9 cellular contexts compared by ENCODE assay signal in genomic region chr2:240558229-240558885, GRCh38. TPM values are rescaled to one million over a fixed set of nuclear protein-coding genes. Genes with fewer than 3 reads are reported as not detected.
DNase-seq lines count a peak whose midpoint lies in the region; ATAC-seq and TF ChIP-seq lines count a peak whose summit lies in the region.
"Had no signal": no experiment of that assay in that cellular context is flagged by ENCODE, and none has a peak within 500 bp of the region (broad histone marks: within the 10 kb centered on the region; RNA-seq: fewer than 3 reads in every experiment).

No MANE protein-coding gene starts in this region.

- H3K27ac ChIP-seq in cardiac muscle cell: no peak overlapping the region
- H3K27ac ChIP-seq in left lung: no peak overlapping the region
- H3K27ac ChIP-seq in tibial nerve: peak overlapping the region in 1 of 4 donors; percentile 46

- no peak for TF ChIP-seq POLR2A in tibial nerve (IDR thresholded peaks at IDR 0.05)

- no peaks in the 10 kb centered on the region for H3K9me3 Mint-ChIP-seq in activated naive CD8-positive, alpha-beta T cell treated with anti-CD3 and anti-CD28 coated beads, Interleukin-2, amount 50 U/mL, for 24 hours

- TF ChIP-seq CTCF in cardiac muscle cell (IDR thresholded peaks at IDR 0.05; ENCODE audit: low read depth, low read length): no peak
- TF ChIP-seq CTCF in left lung (IDR thresholded peaks at IDR 0.05): no peak
- TF ChIP-seq CTCF in tibial nerve (IDR thresholded peaks at IDR 0.05): no peak

- no peaks in the 10 kb centered on the region for H3K27me3 Mint-ChIP-seq in activated naive CD8-positive, alpha-beta T cell treated with anti-CD3 and anti-CD28 coated beads, Interleukin-2, amount 50 U/mL, for 24 hours

- H3K36me3 ChIP-seq in cardiac muscle cell (no peaks in the 10 kb centered on the region), left lung (peaks cover 0 to 1% of the 10 kb centered on the region in 2 donors), tibial nerve (peaks cover 0 to 19% (median 0%) of the 10 kb centered on the region in 3 donors)

- peaks cover 37% of the 10 kb centered on the region for H3K36me3 Mint-ChIP-seq in activated naive CD8-positive, alpha-beta T cell treated with anti-CD3 and anti-CD28 coated beads, Interleukin-2, amount 50 U/mL, for 24 hours (ENCODE audit: low read depth)

- ATAC-seq in left ventricle myocardium superior (no peak), left lung (no peak), GM18867 (IDR thresholded peaks at IDR 0.05; ENCODE audit: unreplicated experiment) (no peak), GM19452 (IDR thresholded peaks at IDR 0.05; ENCODE audit: unreplicated experiment) (no peak)
- no peak for ATAC-seq in activated naive CD8-positive, alpha-beta T cell treated with anti-CD3 and anti-CD28 coated beads, Interleukin-2, amount 50 U/mL, for 24 hours

- no peaks in the 10 kb centered on the region for H3K27me3 ChIP-seq in cardiac muscle cell
- H3K27me3 ChIP-seq in left lung: peaks cover 0 to 6% of the 10 kb centered on the region in 2 donors
- no peaks in the 10 kb centered on the region for H3K27me3 ChIP-seq in tibial nerve

- peak overlapping the region; percentile 86 for H3K4me3 Mint-ChIP-seq in activated naive CD8-positive, alpha-beta T cell treated with anti-CD3 and anti-CD28 coated beads, Interleukin-2, amount 50 U/mL, for 24 hours

- no peak for TF ChIP-seq EP300 in tibial nerve (IDR thresholded peaks at IDR 0.05)

- no peak for DNase-seq in cardiac muscle cell (ENCODE audit: low read depth in 1 of 2, low spot score in 1 of 2)
- DNase-seq in left ventricle myocardium superior: no peak
- no peak for DNase-seq in activated naive CD8-positive, alpha-beta T cell treated with anti-CD3 and anti-CD28 coated beads, Interleukin-2, amount 50 U/mL, for 24 hours
- DNase-seq in left lung: peak in 1 of 2 donors; percentile 51
- DNase-seq in tibial nerve (ENCODE audit: low spot score in 2 of 2): no peak
- DNase-seq in activated CD4-positive, alpha-beta T cell treated with anti-CD3 and anti-CD28 coated beads for 4 hours: no peak
- DNase-seq: NCI-H510A had no signal

- intact Hi-C loops in left ventricle myocardium superior (cut with micrococcal nuclease) (no loop called here), left lung (cut with DNase I) (no loop called here)

- H3K9me3 ChIP-seq in cardiac muscle cell (ENCODE audit: low read depth) (no peaks in the 10 kb centered on the region), left lung (no peaks in the 10 kb centered on the region), tibial nerve (no peaks in the 10 kb centered on the region)

- WGBS in tibial nerve, 2 donors: 78% methylated on average over 20 of the region's 20 CpGs

- H3K4me1 Mint-ChIP-seq in activated naive CD8-positive, alpha-beta T cell treated with anti-CD3 and anti-CD28 coated beads, Interleukin-2, amount 50 U/mL, for 24 hours: peaks cover 50% of the 10 kb centered on the region

- peak overlapping the region; percentile 88 for H3K27ac Mint-ChIP-seq in activated naive CD8-positive, alpha-beta T cell treated with anti-CD3 and anti-CD28 coated beads, Interleukin-2, amount 50 U/mL, for 24 hours

- H3K4me3 ChIP-seq in cardiac muscle cell (peak overlapping the region; percentile 27), left lung (peak overlapping the region; percentile 36 to 40), tibial nerve (peak overlapping the region; percentile 28 to 60 (median 48))

- H3K4me1 ChIP-seq in cardiac muscle cell (ENCODE audit: low read depth) (peaks cover 5% of the 10 kb centered on the region), left lung (peaks cover 28 to 58% of the 10 kb centered on the region in 2 donors), tibial nerve (peaks cover 0 to 59% (median 35%) of the 10 kb centered on the region in 4 donors)

RNA-seq across cellular contexts. Expression of gene ANKMY1, which starts 0.6 kb away (rescaled TPM):
- total RNA-seq in cardiac muscle cell (6.9 and 10.8 TPM in 2 replicates), left ventricle myocardium superior (5.1 TPM), left lung (10 to 100 TPM; 11.8 to 20.1 TPM), tibial nerve (10 to 100 TPM; 14.2 to 24.0 (median 21.4) TPM)
- polyA plus RNA-seq in cardiac muscle cell: 7.6 and 10.1 TPM in 2 replicates

RNA-seq across cellular contexts. Expression of gene DUSP28, which starts 1.8 kb away (rescaled TPM):
- total RNA-seq in cardiac muscle cell: 10.2 and 29.2 TPM in 2 replicates
- 22.1 and 24.9 TPM in 2 replicates for polyA plus RNA-seq in cardiac muscle cell
- total RNA-seq in left ventricle myocardium superior: 13.2 TPM
- 1 to 10 TPM; 2.4 to 3.5 TPM for total RNA-seq in left lung
- total RNA-seq in tibial nerve: 10 to 100 TPM in 1 of 4 donors, 1 to 10 TPM in 3; 4.5 to 16.1 (median 7.2) TPM

RNA-seq across cellular contexts. Expression of gene RNPEPL1, which starts 9.9 kb away (rescaled TPM):
- total RNA-seq in cardiac muscle cell: 43.5 and 49.0 TPM in 2 replicates
- polyA plus RNA-seq in cardiac muscle cell: 59.7 and 61.2 TPM in 2 replicates
- total RNA-seq in left ventricle myocardium superior: 105 TPM
- total RNA-seq in left lung: 10 to 100 TPM; 89.3 to 99.2 TPM
- 10 to 100 TPM; 55.3 to 90.6 (median 64.0) TPM for total RNA-seq in tibial nerve

RNA-seq across cellular contexts. Expression of gene CAPN10, which starts 28.2 kb away (rescaled TPM):
- 60.8 and 61.6 TPM in 2 replicates for total RNA-seq in cardiac muscle cell
- 57.9 and 62.8 TPM in 2 replicates for polyA plus RNA-seq in cardiac muscle cell
- 51.2 TPM for total RNA-seq in left ventricle myocardium superior
- 10 to 100 TPM; 31.2 to 31.9 TPM for total RNA-seq in left lung
- 10 to 100 TPM; 28.0 to 66.3 (median 54.8) TPM for total RNA-seq in tibial nerve
